Comparison of ENCODE assay signal across 11 cellular contexts in genomic region chr1:185598326-185598725, GRCh38.
"Had no signal": no experiment of that assay in that cellular context is flagged by ENCODE, and none has a peak within 500 bp of the region (broad histone marks: within the 10 kb centered on the region; RNA-seq: fewer than 3 reads in every experiment).

No MANE protein-coding gene starts in this region.

- ATAC-seq: activated CD4-positive, alpha-beta T cell treated with anti-CD3 and anti-CD28 coated beads for 36 hours; stimulated activated memory B cell treated with anti-CD40 and anti-IgM and Interleukin-4, amounts not matched to agents 10 μg/mL and 1 μg/mL and 100 μg/mL, for 72 hours had no signal

- H3K27ac ChIP-seq: brain microvascular endothelial cell, skin epidermis, upper lobe of left lung, VCaP had no signal

- H3K4me3 ChIP-seq: skin epidermis, upper lobe of left lung had no signal

- H3K27me3 ChIP-seq: brain microvascular endothelial cell, upper lobe of left lung had no signal

- H3K36me3 ChIP-seq: brain microvascular endothelial cell, upper lobe of left lung had no signal

- DNase-seq: activated CD4-positive, alpha-beta memory T cell treated with anti-CD3 and anti-CD28 coated beads, Interleukin-2, amount 10 ng/mL, durations not matched to agents 7 days and 5 days; activated CD4-positive, alpha-beta T cell treated with anti-CD3 and anti-CD28 coated beads for 36 hours; activated gamma-delta T cell; activated T-cell treated with anti-CD3 and anti-CD28 coated beads, Interleukin-2, amount 50 U/mL, for 48 hours; amygdala; brain microvascular endothelial cell; hypothalamus; upper lobe of left lung had no signal

- H3K9me3 ChIP-seq: upper lobe of left lung had no signal
